ENCODE assay signal across 1 cellular context in the genomic region with DNA sequence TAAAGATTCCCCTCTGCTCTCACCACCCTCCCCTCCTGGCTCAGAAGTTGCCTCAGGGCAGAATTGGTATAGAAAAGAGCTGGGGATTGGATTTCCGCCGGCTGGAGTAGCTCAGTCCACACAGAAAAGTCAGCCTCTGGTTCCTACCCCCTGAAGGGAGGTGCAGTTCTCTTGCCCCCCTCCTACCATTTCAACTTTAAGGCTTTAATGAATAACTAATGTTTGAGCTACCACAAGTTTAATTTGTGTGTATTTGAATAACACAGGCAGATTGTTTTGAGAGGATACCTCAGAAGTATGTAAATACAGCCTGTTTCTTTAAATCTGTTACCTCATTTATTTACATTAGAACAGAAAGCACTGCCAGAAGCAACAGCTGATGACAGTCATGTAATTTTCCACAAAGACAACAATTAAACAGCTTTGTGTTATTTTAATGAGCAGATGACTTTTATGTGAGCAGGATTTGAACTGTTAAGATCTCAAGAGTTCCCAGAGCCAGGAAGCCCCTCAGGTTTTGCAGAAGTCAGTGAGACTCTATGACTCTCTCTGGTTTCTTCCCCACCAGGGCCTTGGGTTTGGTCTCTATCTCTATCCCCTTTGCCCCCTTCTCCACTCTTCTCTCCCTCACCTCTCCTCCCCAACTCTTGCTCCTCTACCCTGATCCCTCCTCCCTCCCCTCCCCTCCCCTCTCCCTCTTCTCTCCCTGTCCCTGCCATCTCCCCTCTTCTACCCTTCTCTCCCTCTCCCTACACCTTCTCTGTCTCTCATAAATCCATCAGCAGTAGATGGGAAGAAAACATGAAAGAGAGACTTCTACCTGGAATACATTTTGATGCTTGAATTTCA.
TF ChIP-seq lines count a peak whose summit lies in the region.

No MANE protein-coding gene starts in this region.

TF ChIP-seq in HepG2, 621 proteins besides CTCF, POLR2A, EP300 and RAD21 (continued from another document and continues in another):
- TF ChIP-seq PRDM4 (CRISPR knock-in tag; IDR thresholded peaks at IDR 0.05; ENCODE audit: borderline replicate concordance) (no peak), FOSL2 (CRISPR knock-in tag; IDR thresholded peaks at IDR 0.05) (0 out of 2 replicates have a peak, but pooled peaks have one; percentile 3), ZFY (CRISPR knock-in tag; IDR thresholded peaks at IDR 0.05) (no peak), NCOA2 (CRISPR knock-in tag; IDR thresholded peaks at IDR 0.05) (peak; percentile 60; the same call in 1 of the 2 replicates), RNF2 (conservative IDR thresholded peaks at IDR 0.05; ENCODE audit: low read depth) (no peak), KAT7 (CRISPR knock-in tag; IDR thresholded peaks at IDR 0.05; ENCODE audit: borderline replicate concordance) (no peak), NR0B2 (CRISPR knock-in tag; IDR thresholded peaks at IDR 0.05) (no peak), NFRKB (IDR thresholded peaks at IDR 0.05) (no peak), ZNF703 (CRISPR knock-in tag; IDR thresholded peaks at IDR 0.05; ENCODE audit: borderline replicate concordance) (no peak), SYNCRIP (IDR thresholded peaks at IDR 0.05; ENCODE audit: insufficient read depth, low read depth, low read length) (no peak), PHF5A (CRISPR knock-in tag; IDR thresholded peaks at IDR 0.05; ENCODE audit: low read depth, unreplicated experiment) (no peak), NRL (CRISPR knock-in tag; IDR thresholded peaks at IDR 0.05; ENCODE audit: borderline replicate concordance) (no peak), KDM5B (CRISPR knock-in tag; IDR thresholded peaks at IDR 0.05; ENCODE audit: borderline replicate concordance) (no peak), USF2 (IDR thresholded peaks at IDR 0.05; ENCODE audit: low read depth, low read length) (no peak), USF2 (CRISPR knock-in tag; IDR thresholded peaks at IDR 0.05; ENCODE audit: borderline replicate concordance) (no peak), HDAC6 (IDR thresholded peaks at IDR 0.05; ENCODE audit: low read depth, low read length) (no peak), FOSL1 (CRISPR knock-in tag; IDR thresholded peaks at IDR 0.05; ENCODE audit: borderline replicate concordance) (no peak), ZSCAN30 (CRISPR knock-in tag; IDR thresholded peaks at IDR 0.05) (no peak), ARNT2 (CRISPR knock-in tag; IDR thresholded peaks at IDR 0.05; ENCODE audit: low read depth) (no peak), RFX3 (CRISPR knock-in tag; IDR thresholded peaks at IDR 0.05) (no peak), IRF2 (CRISPR knock-in tag; IDR thresholded peaks at IDR 0.05) (no peak), ZNF737 (CRISPR knock-in tag; IDR thresholded peaks at IDR 0.05; ENCODE audit: borderline replicate concordance) (no peak), U2AF1 (optimal IDR thresholded peaks at IDR 0.05; ENCODE audit: low read depth, low read length) (no peak), SP5 (CRISPR knock-in tag; IDR thresholded peaks at IDR 0.05; ENCODE audit: borderline replicate concordance, low read depth) (no peak), GATAD2A (CRISPR knock-in tag; IDR thresholded peaks at IDR 0.05) (peak; percentile 78), ZNF296 (CRISPR knock-in tag; conservative IDR thresholded peaks at IDR 0.05) (no peak), ZNF496 (CRISPR knock-in tag; IDR thresholded peaks at IDR 0.05; ENCODE audit: insufficient replicate concordance) (no peak), SATB2 (CRISPR knock-in tag; IDR thresholded peaks at IDR 0.05) (no peak), NR2F6 (IDR thresholded peaks at IDR 0.05) (no peak), NR2F6 (CRISPR knock-in tag; IDR thresholded peaks at IDR 0.05) (0 out of 2 replicates have a peak, but pooled peaks have one; percentile 8)
- TF ChIP-seq, protein P1, sequence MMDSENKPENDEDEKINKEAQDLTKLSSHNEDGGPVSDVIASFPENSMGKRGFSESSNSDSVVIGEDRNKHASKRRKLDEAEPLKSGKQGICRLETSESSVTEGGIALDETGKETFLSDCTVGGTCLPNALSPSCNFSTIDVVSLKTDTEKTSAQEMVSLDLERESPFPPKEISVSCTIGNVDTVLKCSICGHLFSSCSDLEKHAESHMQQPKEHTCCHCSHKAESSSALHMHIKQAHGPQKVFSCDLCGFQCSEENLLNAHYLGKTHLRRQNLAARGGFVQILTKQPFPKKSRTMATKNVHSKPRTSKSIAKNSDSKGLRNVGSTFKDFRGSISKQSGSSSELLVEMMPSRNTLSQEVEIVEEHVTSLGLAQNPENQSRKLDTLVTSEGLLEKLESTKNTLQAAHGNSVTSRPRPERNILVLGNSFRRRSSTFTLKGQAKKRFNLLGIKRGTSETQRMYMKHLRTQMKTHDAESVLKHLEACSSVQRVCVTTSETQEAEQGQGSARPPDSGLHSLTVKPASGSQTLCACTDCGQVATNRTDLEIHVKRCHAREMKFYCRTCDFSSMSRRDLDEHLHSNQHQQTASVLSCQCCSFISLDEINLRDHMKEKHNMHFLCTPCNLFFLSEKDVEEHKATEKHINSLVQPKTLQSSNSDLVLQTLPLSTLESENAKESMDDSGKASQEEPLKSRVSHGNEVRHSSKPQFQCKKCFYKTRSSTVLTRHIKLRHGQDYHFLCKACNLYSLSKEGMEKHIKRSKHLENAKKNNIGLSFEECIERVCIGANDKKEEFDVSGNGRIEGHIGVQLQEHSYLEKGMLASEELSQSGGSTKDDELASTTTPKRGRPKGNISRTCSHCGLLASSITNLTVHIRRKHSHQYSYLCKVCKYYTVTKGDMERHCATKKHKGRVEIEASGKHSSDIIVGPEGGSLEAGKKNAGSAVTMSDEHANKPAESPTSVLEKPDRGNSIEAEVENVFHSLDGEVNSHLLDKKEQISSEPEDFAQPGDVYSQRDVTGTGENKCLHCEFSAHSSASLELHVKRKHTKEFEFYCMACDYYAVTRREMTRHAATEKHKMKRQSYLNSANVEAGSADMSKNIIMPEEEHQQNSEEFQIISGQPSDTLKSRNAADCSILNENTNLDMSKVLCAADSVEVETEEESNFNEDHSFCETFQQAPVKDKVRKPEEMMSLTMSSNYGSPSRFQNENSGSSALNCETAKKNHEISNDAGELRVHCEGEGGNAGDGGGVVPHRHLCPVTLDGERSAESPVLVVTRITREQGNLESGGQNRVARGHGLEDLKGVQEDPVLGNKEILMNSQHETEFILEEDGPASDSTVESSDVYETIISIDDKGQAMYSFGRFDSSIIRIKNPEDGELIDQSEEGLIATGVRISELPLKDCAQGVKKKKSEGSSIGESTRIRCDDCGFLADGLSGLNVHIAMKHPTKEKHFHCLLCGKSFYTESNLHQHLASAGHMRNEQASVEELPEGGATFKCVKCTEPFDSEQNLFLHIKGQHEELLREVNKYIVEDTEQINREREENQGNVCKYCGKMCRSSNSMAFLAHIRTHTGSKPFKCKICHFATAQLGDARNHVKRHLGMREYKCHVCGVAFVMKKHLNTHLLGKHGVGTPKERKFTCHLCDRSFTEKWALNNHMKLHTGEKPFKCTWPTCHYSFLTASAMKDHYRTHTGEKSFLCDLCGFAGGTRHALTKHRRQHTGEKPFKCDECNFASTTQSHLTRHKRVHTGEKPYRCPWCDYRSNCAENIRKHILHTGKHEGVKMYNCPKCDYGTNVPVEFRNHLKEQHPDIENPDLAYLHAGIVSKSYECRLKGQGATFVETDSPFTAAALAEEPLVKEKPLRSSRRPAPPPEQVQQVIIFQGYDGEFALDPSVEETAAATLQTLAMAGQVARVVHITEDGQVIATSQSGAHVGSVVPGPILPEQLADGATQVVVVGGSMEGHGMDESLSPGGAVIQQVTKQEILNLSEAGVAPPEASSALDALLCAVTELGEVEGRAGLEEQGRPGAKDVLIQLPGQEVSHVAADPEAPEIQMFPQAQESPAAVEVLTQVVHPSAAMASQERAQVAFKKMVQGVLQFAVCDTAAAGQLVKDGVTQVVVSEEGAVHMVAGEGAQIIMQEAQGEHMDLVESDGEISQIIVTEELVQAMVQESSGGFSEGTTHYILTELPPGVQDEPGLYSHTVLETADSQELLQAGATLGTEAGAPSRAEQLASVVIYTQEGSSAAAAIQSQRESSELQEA (CRISPR knock-in tag; IDR thresholded peaks at IDR 0.05; ENCODE audit: not compliant biosample characterization) = no peak
- TF ChIP-seq, protein P2, sequence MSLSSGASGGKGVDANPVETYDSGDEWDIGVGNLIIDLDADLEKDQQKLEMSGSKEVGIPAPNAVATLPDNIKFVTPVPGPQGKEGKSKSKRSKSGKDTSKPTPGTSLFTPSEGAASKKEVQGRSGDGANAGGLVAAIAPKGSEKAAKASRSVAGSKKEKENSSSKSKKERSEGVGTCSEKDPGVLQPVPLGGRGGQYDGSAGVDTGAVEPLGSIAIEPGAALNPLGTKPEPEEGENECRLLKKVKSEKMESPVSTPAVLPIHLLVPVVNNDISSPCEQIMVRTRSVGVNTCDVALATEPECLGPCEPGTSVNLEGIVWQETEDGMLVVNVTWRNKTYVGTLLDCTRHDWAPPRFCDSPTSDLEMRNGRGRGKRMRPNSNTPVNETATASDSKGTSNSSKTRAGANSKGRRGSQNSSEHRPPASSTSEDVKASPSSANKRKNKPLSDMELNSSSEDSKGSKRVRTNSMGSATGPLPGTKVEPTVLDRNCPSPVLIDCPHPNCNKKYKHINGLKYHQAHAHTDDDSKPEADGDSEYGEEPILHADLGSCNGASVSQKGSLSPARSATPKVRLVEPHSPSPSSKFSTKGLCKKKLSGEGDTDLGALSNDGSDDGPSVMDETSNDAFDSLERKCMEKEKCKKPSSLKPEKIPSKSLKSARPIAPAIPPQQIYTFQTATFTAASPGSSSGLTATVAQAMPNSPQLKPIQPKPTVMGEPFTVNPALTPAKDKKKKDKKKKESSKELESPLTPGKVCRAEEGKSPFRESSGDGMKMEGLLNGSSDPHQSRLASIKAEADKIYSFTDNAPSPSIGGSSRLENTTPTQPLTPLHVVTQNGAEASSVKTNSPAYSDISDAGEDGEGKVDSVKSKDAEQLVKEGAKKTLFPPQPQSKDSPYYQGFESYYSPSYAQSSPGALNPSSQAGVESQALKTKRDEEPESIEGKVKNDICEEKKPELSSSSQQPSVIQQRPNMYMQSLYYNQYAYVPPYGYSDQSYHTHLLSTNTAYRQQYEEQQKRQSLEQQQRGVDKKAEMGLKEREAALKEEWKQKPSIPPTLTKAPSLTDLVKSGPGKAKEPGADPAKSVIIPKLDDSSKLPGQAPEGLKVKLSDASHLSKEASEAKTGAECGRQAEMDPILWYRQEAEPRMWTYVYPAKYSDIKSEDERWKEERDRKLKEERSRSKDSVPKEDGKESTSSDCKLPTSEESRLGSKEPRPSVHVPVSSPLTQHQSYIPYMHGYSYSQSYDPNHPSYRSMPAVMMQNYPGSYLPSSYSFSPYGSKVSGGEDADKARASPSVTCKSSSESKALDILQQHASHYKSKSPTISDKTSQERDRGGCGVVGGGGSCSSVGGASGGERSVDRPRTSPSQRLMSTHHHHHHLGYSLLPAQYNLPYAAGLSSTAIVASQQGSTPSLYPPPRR (CRISPR knock-in tag; IDR thresholded peaks at IDR 0.05; ENCODE audit: borderline replicate concordance) = peak; percentile 40; the same call in 1 of the 2 replicates
- TF ChIP-seq, protein P3, sequence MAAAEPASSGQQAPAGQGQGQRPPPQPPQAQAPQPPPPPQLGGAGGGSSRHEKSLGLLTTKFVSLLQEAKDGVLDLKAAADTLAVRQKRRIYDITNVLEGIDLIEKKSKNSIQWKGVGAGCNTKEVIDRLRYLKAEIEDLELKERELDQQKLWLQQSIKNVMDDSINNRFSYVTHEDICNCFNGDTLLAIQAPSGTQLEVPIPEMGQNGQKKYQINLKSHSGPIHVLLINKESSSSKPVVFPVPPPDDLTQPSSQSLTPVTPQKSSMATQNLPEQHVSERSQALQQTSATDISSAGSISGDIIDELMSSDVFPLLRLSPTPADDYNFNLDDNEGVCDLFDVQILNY (CRISPR knock-in tag; conservative IDR thresholded peaks at IDR 0.05) = no peak
- TF ChIP-seq, protein P4, sequence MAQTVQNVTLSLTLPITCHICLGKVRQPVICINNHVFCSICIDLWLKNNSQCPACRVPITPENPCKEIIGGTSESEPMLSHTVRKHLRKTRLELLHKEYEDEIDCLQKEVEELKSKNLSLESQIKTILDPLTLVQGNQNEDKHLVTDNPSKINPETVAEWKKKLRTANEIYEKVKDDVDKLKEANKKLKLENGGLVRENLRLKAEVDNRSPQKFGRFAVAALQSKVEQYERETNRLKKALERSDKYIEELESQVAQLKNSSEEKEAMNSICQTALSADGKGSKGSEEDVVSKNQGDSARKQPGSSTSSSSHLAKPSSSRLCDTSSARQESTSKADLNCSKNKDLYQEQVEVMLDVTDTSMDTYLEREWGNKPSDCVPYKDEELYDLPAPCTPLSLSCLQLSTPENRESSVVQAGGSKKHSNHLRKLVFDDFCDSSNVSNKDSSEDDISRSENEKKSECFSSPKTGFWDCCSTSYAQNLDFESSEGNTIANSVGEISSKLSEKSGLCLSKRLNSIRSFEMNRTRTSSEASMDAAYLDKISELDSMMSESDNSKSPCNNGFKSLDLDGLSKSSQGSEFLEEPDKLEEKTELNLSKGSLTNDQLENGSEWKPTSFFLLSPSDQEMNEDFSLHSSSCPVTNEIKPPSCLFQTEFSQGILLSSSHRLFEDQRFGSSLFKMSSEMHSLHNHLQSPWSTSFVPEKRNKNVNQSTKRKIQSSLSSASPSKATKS (CRISPR knock-in tag; IDR thresholded peaks at IDR 0.05) = no peak
